In genomic region chr10:49096890-49097445, GRCh38 we compare ENCODE assay signal across 2 cellular contexts.
TF ChIP-seq lines count a peak whose summit lies in the region.

No MANE protein-coding gene starts in this region.

TF ChIP-seq in HCT116, 20 proteins besides CTCF, POLR2A, EP300 and RAD21:
- TF ChIP-seq ZFX (IDR thresholded peaks at IDR 0.05) (no peak), EGR1 (IDR thresholded peaks at IDR 0.05; ENCODE audit: low read depth) (no peak), ELF1 (IDR thresholded peaks at IDR 0.05; ENCODE audit: borderline replicate concordance, low read depth) (no peak), EZH2 (IDR thresholded peaks at IDR 0.05) (no peak), CBX3 (IDR thresholded peaks at IDR 0.05; ENCODE audit: low read depth) (no peak), SIN3A (IDR thresholded peaks at IDR 0.05; ENCODE audit: low read depth) (no peak), FOSL1 (IDR thresholded peaks at IDR 0.05; ENCODE audit: low read depth) (no peak), SP1 (IDR thresholded peaks at IDR 0.05; ENCODE audit: low read depth) (no peak), REST (IDR thresholded peaks at IDR 0.05; ENCODE audit: low read depth) (no peak), SRF (IDR thresholded peaks at IDR 0.05; ENCODE audit: low read depth) (no peak)
- TF ChIP-seq, protein P1, sequence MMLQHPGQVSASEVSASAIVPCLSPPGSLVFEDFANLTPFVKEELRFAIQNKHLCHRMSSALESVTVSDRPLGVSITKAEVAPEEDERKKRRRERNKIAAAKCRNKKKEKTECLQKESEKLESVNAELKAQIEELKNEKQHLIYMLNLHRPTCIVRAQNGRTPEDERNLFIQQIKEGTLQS (IDR thresholded peaks at IDR 0.05) = no peak
TF ChIP-seq in HCT116: peak in this region for 0.

TF ChIP-seq in IMR-90, 13 proteins besides CTCF, POLR2A, EP300 and RAD21:
- TF ChIP-seq RCOR1 (IDR thresholded peaks at IDR 0.05; ENCODE audit: insufficient replicate concordance, low read length) = no peak
- TF ChIP-seq CEBPB (IDR thresholded peaks at IDR 0.05; ENCODE audit: low read depth, low read length) = no peak
- TF ChIP-seq MXI1 (IDR thresholded peaks at IDR 0.05; ENCODE audit: borderline replicate concordance, low read depth, low read length) = no peak
- no peak for TF ChIP-seq FOS (IDR thresholded peaks at IDR 0.05; ENCODE audit: low read depth, low read length)
- TF ChIP-seq, protein P2, sequence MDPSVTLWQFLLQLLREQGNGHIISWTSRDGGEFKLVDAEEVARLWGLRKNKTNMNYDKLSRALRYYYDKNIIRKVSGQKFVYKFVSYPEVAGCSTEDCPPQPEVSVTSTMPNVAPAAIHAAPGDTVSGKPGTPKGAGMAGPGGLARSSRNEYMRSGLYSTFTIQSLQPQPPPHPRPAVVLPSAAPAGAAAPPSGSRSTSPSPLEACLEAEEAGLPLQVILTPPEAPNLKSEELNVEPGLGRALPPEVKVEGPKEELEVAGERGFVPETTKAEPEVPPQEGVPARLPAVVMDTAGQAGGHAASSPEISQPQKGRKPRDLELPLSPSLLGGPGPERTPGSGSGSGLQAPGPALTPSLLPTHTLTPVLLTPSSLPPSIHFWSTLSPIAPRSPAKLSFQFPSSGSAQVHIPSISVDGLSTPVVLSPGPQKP (IDR thresholded peaks at IDR 0.05; ENCODE audit: borderline replicate concordance, low read depth, low read length) = no peak
- TF ChIP-seq NFE2L2 (IDR thresholded peaks at IDR 0.05; ENCODE audit: low read depth, low read length) = no peak
- no peak for TF ChIP-seq MAZ (IDR thresholded peaks at IDR 0.05; ENCODE audit: borderline replicate concordance, low read depth, low read length)
- no peak for TF ChIP-seq CHD1 (IDR thresholded peaks at IDR 0.05; ENCODE audit: low read depth, low read length)
- no peak for TF ChIP-seq MAFK (IDR thresholded peaks at IDR 0.05; ENCODE audit: low read depth, low read length)
- TF ChIP-seq BHLHE40 (IDR thresholded peaks at IDR 0.05; ENCODE audit: low read depth, low read length) = no peak
- no peak for TF ChIP-seq SMC3 (IDR thresholded peaks at IDR 0.05; ENCODE audit: low read depth, low read length)
- TF ChIP-seq USF2 (IDR thresholded peaks at IDR 0.05; ENCODE audit: low read depth, low read length) = no peak
- TF ChIP-seq RFX5 (IDR thresholded peaks at IDR 0.05; ENCODE audit: low read depth, low read length) = no peak
